23 cellular contexts compared by ENCODE assay signal in the genomic region with DNA sequence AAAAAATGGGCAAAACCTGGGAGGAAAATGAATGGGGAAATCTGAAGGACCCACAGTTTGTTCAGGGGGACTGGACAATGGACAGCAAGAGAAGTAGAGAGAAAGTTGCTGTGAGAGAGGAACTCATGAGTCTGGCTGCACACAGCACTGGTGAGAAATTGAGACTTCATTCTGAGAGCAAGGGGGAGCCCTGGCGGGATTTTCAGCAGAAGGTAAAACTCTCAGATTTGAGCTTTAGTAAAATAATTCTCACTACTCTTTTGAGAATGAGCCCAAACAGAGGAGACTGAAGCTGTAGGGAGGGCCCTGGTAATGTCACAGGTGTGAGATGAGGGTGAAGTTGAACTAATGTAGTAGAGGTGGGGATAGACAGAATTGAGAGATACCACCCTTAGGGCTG.
"Had no signal": no experiment of that assay in that cellular context is flagged by ENCODE, and none has a peak within 500 bp of the region (broad histone marks: within the 10 kb centered on the region; RNA-seq: fewer than 3 reads in every experiment).

No MANE protein-coding gene starts in this region.

- ATAC-seq: activated CD8-positive, alpha-beta T cell treated with anti-CD3 and anti-CD28 coated beads, Interleukin-2, amount 10 ng/mL, durations not matched to agents 7 days and 5 days; activated naive CD8-positive, alpha-beta T cell treated with anti-CD3 and anti-CD28 coated beads, Interleukin-2, amount 50 U/mL, for 24 hours; activated T-cell treated with anti-CD3 and anti-CD28 coated beads, Interleukin-2, amount 50 U/mL, for 4 hours; left colon; lower lobe of right lung; naive thymus-derived CD8-positive, alpha-beta T cell; pancreas; sciatic nerve had no signal

- H3K4me1 Mint-ChIP-seq: activated CD4-positive, alpha-beta T cell treated with anti-CD3 and anti-CD28 coated beads, Interleukin-2, amount 10 ng/mL, durations not matched to agents 24 days and 14 days; activated naive CD4-positive, alpha-beta T cell treated with anti-CD3 and anti-CD28 coated beads, Interleukin-2, amount 10 ng/mL, durations not matched to agents 7 days and 5 days; activated naive CD8-positive, alpha-beta T cell treated with anti-CD3 and anti-CD28 coated beads, Interleukin-2, amount 50 U/mL, for 24 hours; naive thymus-derived CD8-positive, alpha-beta T cell had no signal

- H3K9me3 Mint-ChIP-seq: activated CD4-positive, alpha-beta T cell treated with anti-CD3 and anti-CD28 coated beads, Interleukin-2, amount 10 ng/mL, durations not matched to agents 24 days and 14 days; activated naive CD4-positive, alpha-beta T cell treated with anti-CD3 and anti-CD28 coated beads, Interleukin-2, amount 10 ng/mL, durations not matched to agents 7 days and 5 days; activated naive CD8-positive, alpha-beta T cell treated with anti-CD3 and anti-CD28 coated beads, Interleukin-2, amount 50 U/mL, for 24 hours; activated T-cell treated with anti-CD3 and anti-CD28 coated beads, Interleukin-2, amount 50 U/mL, for 4 hours; type B pancreatic cell had no signal

- H3K27me3 ChIP-seq: brain microvascular endothelial cell, colonic mucosa, pancreas, testis had no signal

- H3K36me3 Mint-ChIP-seq: activated naive CD4-positive, alpha-beta T cell treated with anti-CD3 and anti-CD28 coated beads, Interleukin-2, amount 10 ng/mL, durations not matched to agents 7 days and 5 days; type B pancreatic cell had no signal

- H3K27ac Mint-ChIP-seq: activated CD4-positive, alpha-beta T cell treated with anti-CD3 and anti-CD28 coated beads, Interleukin-2, amount 10 ng/mL, durations not matched to agents 24 days and 14 days; activated CD8-positive, alpha-beta T cell treated with anti-CD3 and anti-CD28 coated beads, Interleukin-2, amount 10 ng/mL, durations not matched to agents 7 days and 5 days; activated naive CD4-positive, alpha-beta T cell treated with anti-CD3 and anti-CD28 coated beads, Interleukin-2, amount 10 ng/mL, durations not matched to agents 7 days and 5 days; activated naive CD8-positive, alpha-beta T cell treated with anti-CD3 and anti-CD28 coated beads, Interleukin-2, amount 50 U/mL, for 24 hours; naive thymus-derived CD8-positive, alpha-beta T cell; type B pancreatic cell had no signal

- H3K4me3 ChIP-seq: colonic mucosa, lower lobe of right lung, pancreas, smooth muscle cell, testis had no signal

- H3K4me1 ChIP-seq: colonic mucosa, lower lobe of right lung, pancreas had no signal

- H3K4me3 Mint-ChIP-seq: activated CD4-positive, alpha-beta T cell treated with anti-CD3 and anti-CD28 coated beads, Interleukin-2, amount 10 ng/mL, durations not matched to agents 24 days and 14 days; activated CD8-positive, alpha-beta T cell treated with anti-CD3 and anti-CD28 coated beads, Interleukin-2, amount 10 ng/mL, durations not matched to agents 7 days and 5 days; activated naive CD4-positive, alpha-beta T cell treated with anti-CD3 and anti-CD28 coated beads, Interleukin-2, amount 10 ng/mL, durations not matched to agents 7 days and 5 days; activated naive CD8-positive, alpha-beta T cell treated with anti-CD3 and anti-CD28 coated beads, Interleukin-2, amount 50 U/mL, for 24 hours; activated T-cell treated with anti-CD3 and anti-CD28 coated beads, Interleukin-2, amount 50 U/mL, for 4 hours; naive thymus-derived CD8-positive, alpha-beta T cell; type B pancreatic cell had no signal

- DNase-seq: activated CD4-positive, alpha-beta T cell treated with anti-CD3 and anti-CD28 coated beads, Interleukin-2, amount 10 ng/mL, durations not matched to agents 24 days and 14 days; activated CD8-positive, alpha-beta T cell treated with anti-CD3 and anti-CD28 coated beads, Interleukin-2, amount 10 ng/mL, durations not matched to agents 7 days and 5 days; activated naive CD4-positive, alpha-beta T cell treated with anti-CD3 and anti-CD28 coated beads, Interleukin-2, amount 10 ng/mL, durations not matched to agents 7 days and 5 days; activated naive CD8-positive, alpha-beta T cell treated with anti-CD3 and anti-CD28 coated beads, Interleukin-2, amount 50 U/mL, for 24 hours; activated T-cell treated with anti-CD3 and anti-CD28 coated beads, Interleukin-2, amount 50 U/mL, for 4 hours; aorta; brain microvascular endothelial cell; central memory CD4-positive, alpha-beta T cell; colonic mucosa; foreskin melanocyte; glutamatergic neuron; hypothalamus; islet precursor cell; left colon; lower lobe of right lung; naive thymus-derived CD8-positive, alpha-beta T cell; pancreas; stimulated activated CD4-positive, alpha-beta T cell treated with anti-CD3 and anti-CD28 coated beads, Interleukin-4, amount 100 ng/mL, for 1 hour; testis had no signal

- H3K27ac ChIP-seq: brain microvascular endothelial cell, colonic mucosa, lower lobe of right lung, neutrophil, pancreas, testis had no signal

- H3K9me3 ChIP-seq: colonic mucosa, lower lobe of right lung, neutrophil, pancreas, testis had no signal

- H3K36me3 ChIP-seq: brain microvascular endothelial cell, colonic mucosa, lower lobe of right lung, neutrophil, pancreas had no signal
